Comparison of ENCODE assay signal across 8 cellular contexts in genomic region chr22:50473088-50473487, GRCh38. TPM values are rescaled to one million over a fixed set of nuclear protein-coding genes. Genes with fewer than 3 reads are reported as not detected.
DNase-seq lines count a peak whose midpoint lies in the region; ATAC-seq and TF ChIP-seq lines count a peak whose summit lies in the region.

No MANE protein-coding gene starts in this region.

- peaks cover 13% of the 10 kb centered on the region for H3K36me3 ChIP-seq in HAP-1 (replicated peaks)
- peaks cover 0 to 5% of the 10 kb centered on the region in 2 donors for H3K36me3 ChIP-seq in esophagus (ENCODE audit: control insufficient read depth in 2 of 2, insufficient read depth in 2 of 2, low read length in 1 of 2)

- CTCF ChIA-PET in AG04449 (lab: Yijun Ruan, JAX), result interaction anchor here (1.0 to 2.0 kb wide), 5 partner anchors 9 to 228 kb away, joined by 3 to 8 read pairs (median 3); partner anchors contain the start of gene TUBGCP6

- ATAC-seq in GM19023 (IDR thresholded peaks at IDR 0.05; ENCODE audit: unreplicated experiment) (no peak), GM18861 (IDR thresholded peaks at IDR 0.05; ENCODE audit: unreplicated experiment) (no peak), GM19467 (IDR thresholded peaks at IDR 0.05; ENCODE audit: unreplicated experiment) (no peak)

- TF ChIP-seq CTCF in AG04449 (IDR thresholded peaks at IDR 0.05; ENCODE audit: insufficient read depth, low read length, missing control alignments), result peak; percentile 12

- WGBS in esophagus, 2 donors, result 69 to 75% methylated on average over 6 of the region's 6 CpGs

- no peak for DNase-seq in AG04449 (ENCODE audit: low read depth, low spot score)
- peak in 1 of 2 experiments; percentile 57 for DNase-seq in HAP-1 (ENCODE audit: low spot score in 2 of 2)
- DNase-seq in activated CD4-positive, alpha-beta T cell treated with anti-CD3 and anti-CD28 coated beads, Interleukin-2, amount 50 U/mL, for 48 hours, result peak; percentile 46 to 55
- DNase-seq in stimulated activated CD4-positive, alpha-beta T cell treated with anti-CD3 and anti-CD28 coated beads, Interleukin-4, amount 100 ng/mL, for 1 hour, result peak; percentile 43

- in situ Hi-C loops in HAP-1 (cut with MboI; ENCODE audit: low sequenced_read_pairs), result no loop called here

- H3K4me1 ChIP-seq in HAP-1, result peaks cover 12% of the 10 kb centered on the region
- H3K4me1 ChIP-seq in esophagus (ENCODE audit: control insufficient read depth in 2 of 2, insufficient read depth in 2 of 2, low read length in 1 of 2), result peaks cover 30 to 51% of the 10 kb centered on the region in 2 donors

- POLR2A ChIA-PET in AG04449 (lab: Yijun Ruan, JAX), result no interaction called here

- H3K27me3 ChIP-seq in HAP-1 (ENCODE audit: low read depth), result no peaks in the 10 kb centered on the region
- no peaks in the 10 kb centered on the region for H3K27me3 ChIP-seq in esophagus (ENCODE audit: control insufficient read depth in 1 of 2, insufficient read depth in 2 of 2, low read length in 2 of 2)

- H3K27ac ChIP-seq in esophagus (ENCODE audit: low read depth in 2 of 2, low read length in 1 of 2), result no peak overlapping the region

- H3K9me3 ChIP-seq in HAP-1 (no peaks in the 10 kb centered on the region), esophagus (ENCODE audit: control insufficient read depth in 2 of 2, insufficient read depth in 1 of 2, low read depth in 1 of 2, low read length in 1 of 2) (no peaks in the 10 kb centered on the region)

- H3K4me3 ChIP-seq in AG04449 (ENCODE audit: low read depth, low read length), result peak overlapping the region; percentile 68
- peak overlapping the region; percentile 60; the same call in 1 of the 2 replicates for H3K4me3 ChIP-seq in HAP-1
- peak overlapping the region; percentile 20 to 96 for H3K4me3 ChIP-seq in esophagus (ENCODE audit: low read depth in 1 of 2, low read length in 2 of 2)

RNA-seq across cellular contexts. Expression of gene SBF1, which starts 1.7 kb away (rescaled TPM):
- polyA plus RNA-seq in esophagus, result 10 to 100 TPM; 44.3 to 73.5 TPM

RNA-seq across cellular contexts. Expression of gene ADM2, which starts 8.3 kb away (rescaled TPM):
- 1 to 10 TPM; 2.2 to 3.6 TPM for polyA plus RNA-seq in esophagus

RNA-seq across cellular contexts. Expression of gene MIOX, which starts 13.6 kb away (rescaled TPM):
- not detected for polyA plus RNA-seq in esophagus

RNA-seq across cellular contexts. Expression of gene LMF2, which starts 34.4 kb away (rescaled TPM):
- 10 to 100 TPM; 44.1 to 64.9 TPM for polyA plus RNA-seq in esophagus

RNA-seq across cellular contexts. Expression of gene NCAPH2, which starts 34.9 kb away (rescaled TPM):
- 10 to 100 TPM; 32.9 to 35.4 TPM for polyA plus RNA-seq in esophagus
